8 cellular contexts compared by ENCODE assay signal in the genomic region with DNA sequence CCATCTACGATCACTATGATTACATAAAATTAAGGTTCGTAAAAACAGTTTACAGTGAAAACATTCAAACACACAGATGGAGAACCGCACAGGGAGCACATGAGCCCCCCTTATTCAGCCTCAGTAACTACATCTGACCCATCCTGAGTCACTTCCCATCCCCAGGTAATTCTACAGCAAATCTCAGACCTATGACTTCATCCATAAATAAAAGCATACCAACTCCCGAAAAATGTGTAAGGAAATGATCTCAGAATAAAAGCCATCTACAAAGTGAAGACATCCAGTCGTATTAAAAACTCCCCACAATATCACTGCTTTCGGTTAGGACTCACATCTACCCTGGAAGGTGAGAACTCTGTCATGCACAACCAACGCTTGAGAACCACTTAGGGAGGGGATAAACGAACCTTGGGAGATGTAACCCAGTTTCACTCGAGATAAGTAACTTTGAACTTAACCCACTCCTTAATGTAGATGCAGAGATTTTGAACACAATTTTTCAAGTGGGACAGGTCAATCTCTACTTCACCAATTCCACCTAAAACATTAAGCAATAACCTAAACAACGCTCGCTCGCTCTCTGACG. TPM values are rescaled to one million over a fixed set of nuclear protein-coding genes. Genes with fewer than 3 reads are reported as not detected.
DNase-seq lines count a peak whose midpoint lies in the region; ATAC-seq lines count a peak whose summit lies in the region.

No MANE protein-coding gene starts in this region.

- H4K12ac ChIP-seq in trophoblast cell (ENCODE audit: low read depth, low read length): no peak overlapping the region

- H3K36me3 ChIP-seq in SJCRH30: peaks cover 36% of the 10 kb centered on the region
- H3K36me3 ChIP-seq in esophagus (ENCODE audit: control insufficient read depth in 2 of 2, insufficient read depth in 2 of 2, low read length in 1 of 2): peaks cover 2 to 26% of the 10 kb centered on the region in 2 donors
- H3K36me3 ChIP-seq in trophoblast cell (ENCODE audit: control insufficient read depth in 1 of 2, insufficient read depth in 2 of 2, low read length in 2 of 2): peaks cover 28 to 33% of the 10 kb centered on the region in 2 experiments

- peaks cover 11% of the 10 kb centered on the region for H3K79me1 ChIP-seq in trophoblast cell (ENCODE audit: low read length)

- H3K9me3 ChIP-seq in SJCRH30 (replicated peaks) (no peaks in the 10 kb centered on the region), esophagus (ENCODE audit: control insufficient read depth in 2 of 2, insufficient read depth in 1 of 2, low read depth in 1 of 2, low read length in 1 of 2) (no peaks in the 10 kb centered on the region), trophoblast cell (ENCODE audit: insufficient read depth, low read depth, low read length) (no peaks in the 10 kb centered on the region)

- H2AK5ac ChIP-seq in trophoblast cell (ENCODE audit: low read length): no peak overlapping the region

- H3K23ac ChIP-seq in trophoblast cell (ENCODE audit: low read length): no peak overlapping the region

- H3K79me2 ChIP-seq in trophoblast cell (ENCODE audit: control insufficient read depth, insufficient read depth, low read length, poor library complexity): peaks cover 10% of the 10 kb centered on the region

- no peak overlapping the region for H4K8ac ChIP-seq in trophoblast cell (ENCODE audit: low read depth, low read length)

- H3K4me1 ChIP-seq in SJCRH30 (peaks cover 9% of the 10 kb centered on the region), esophagus (ENCODE audit: control insufficient read depth in 2 of 2, insufficient read depth in 2 of 2, low read length in 1 of 2) (peaks cover 2 to 13% of the 10 kb centered on the region in 2 donors), trophoblast cell (ENCODE audit: control insufficient read depth in 1 of 2, insufficient read depth in 2 of 2, low read length in 2 of 2) (peaks cover 6% of the 10 kb centered on the region in 2 experiments)

- no peak overlapping the region for H2BK120ac ChIP-seq in trophoblast cell (ENCODE audit: insufficient read depth, low read length, poor library complexity)

- DNase-seq in DMS 273 (lab: John Stamatoyannopoulos, UW; ENCODE audit: unreplicated experiment) (peak; percentile 49), DMS 273 treated with DMSO at 0.1 percent for 48 hours (lab: John Stamatoyannopoulos, UW) (no peak), SJCRH30 (no peak), trophoblast cell (no peak), SKM-1 treated with dmso at 0.1 percent for 144 hours (lab: John Stamatoyannopoulos, UW; ENCODE audit: unreplicated experiment) (no peak), NCI-H2227 (lab: John Stamatoyannopoulos, UW; ENCODE audit: unreplicated experiment) (no peak)

- no peak overlapping the region for H2BK5ac ChIP-seq in trophoblast cell (ENCODE audit: low read depth, low read length, poor library complexity)

- H3K14ac ChIP-seq in trophoblast cell (ENCODE audit: low read length): no peak overlapping the region

- 16 to 18% methylated on average over 13 of the region's 13 CpGs for WGBS in esophagus, 2 donors
- no CpG with 5 or more reads among the region's 13 CpGs for WGBS in trophoblast cell (ENCODE audit: extremely low coverage, insufficient coverage, insufficient read length)

- H3K4ac ChIP-seq in trophoblast cell (ENCODE audit: low read depth, low read length): peak overlapping the region; percentile 66

- no peak for ATAC-seq in HG03159 (IDR thresholded peaks at IDR 0.05; ENCODE audit: unreplicated experiment)

- H2BK12ac ChIP-seq in trophoblast cell (ENCODE audit: low read length): no peak overlapping the region

- H3K27me3 ChIP-seq in SJCRH30 (no peaks in the 10 kb centered on the region), esophagus (ENCODE audit: control insufficient read depth in 1 of 2, insufficient read depth in 2 of 2, low read length in 2 of 2) (no peaks in the 10 kb centered on the region), trophoblast cell (ENCODE audit: insufficient read depth, low read length) (no peaks in the 10 kb centered on the region)

- H3K9ac ChIP-seq in trophoblast cell (ENCODE audit: low read length): peak overlapping the region; percentile 91

- H3K4me3 ChIP-seq in SJCRH30 (peak overlapping the region; percentile 81), esophagus (ENCODE audit: low read depth in 1 of 2, low read length in 2 of 2) (peak overlapping the region; percentile 62 to 81), trophoblast cell (ENCODE audit: low read depth, low read length) (peak overlapping the region; percentile 96)

- H4K91ac ChIP-seq in trophoblast cell (ENCODE audit: low read depth, low read length): no peak overlapping the region

- H3K27ac ChIP-seq in SJCRH30: no peak overlapping the region
- H3K27ac ChIP-seq in esophagus (ENCODE audit: low read depth in 2 of 2, low read length in 1 of 2): peak overlapping the region; percentile 97 to 99
- H3K27ac ChIP-seq in trophoblast cell (ENCODE audit: low read depth, low read length): no peak overlapping the region

- H3K18ac ChIP-seq in trophoblast cell (ENCODE audit: low read length): no peak overlapping the region

- H2AFZ ChIP-seq in trophoblast cell (ENCODE audit: insufficient read depth, low read length, poor library complexity): no peak overlapping the region

- H3K4me2 ChIP-seq in trophoblast cell (ENCODE audit: low read length): peak overlapping the region; percentile 96

RNA-seq across cellular contexts. Expression of a gene that starts 1.3 kb away (rescaled TPM):
- total RNA-seq in SJCRH30 (2014; rRNA removed; shearing (Covaris generic)): 42.8 and 48.2 TPM in 2 replicates
- 10 to 100 TPM; 17.0 to 17.6 TPM for polyA plus RNA-seq in esophagus
- 21.5 and 22.0 TPM in 2 replicates for polyA plus RNA-seq in trophoblast cell (2013)

RNA-seq across cellular contexts. Expression of a gene that starts 57.2 kb away (rescaled TPM):
- total RNA-seq in SJCRH30 (2014; rRNA removed; shearing (Covaris generic)): 29.1 and 34.0 TPM in 2 replicates
- polyA plus RNA-seq in esophagus: 10 to 100 TPM; 36.0 to 52.8 TPM
- 16.7 and 17.1 TPM in 2 replicates for polyA plus RNA-seq in trophoblast cell (2013)

Comparison
In these comparisons a context has a peak if more than half of its experiments do, and no peak if none do; other contexts are left out.
1. H3K27ac ChIP-seq: peak in esophagus (2 of 2); none in SJCRH30 (single experiment) and trophoblast cell (single experiment).
2. Peak in every context shown above with its lines, with median percentiles within 50 percentile points of each other: H3K4me3 ChIP-seq.